ENCODE assay signal across 25 cellular contexts in the genomic region with DNA sequence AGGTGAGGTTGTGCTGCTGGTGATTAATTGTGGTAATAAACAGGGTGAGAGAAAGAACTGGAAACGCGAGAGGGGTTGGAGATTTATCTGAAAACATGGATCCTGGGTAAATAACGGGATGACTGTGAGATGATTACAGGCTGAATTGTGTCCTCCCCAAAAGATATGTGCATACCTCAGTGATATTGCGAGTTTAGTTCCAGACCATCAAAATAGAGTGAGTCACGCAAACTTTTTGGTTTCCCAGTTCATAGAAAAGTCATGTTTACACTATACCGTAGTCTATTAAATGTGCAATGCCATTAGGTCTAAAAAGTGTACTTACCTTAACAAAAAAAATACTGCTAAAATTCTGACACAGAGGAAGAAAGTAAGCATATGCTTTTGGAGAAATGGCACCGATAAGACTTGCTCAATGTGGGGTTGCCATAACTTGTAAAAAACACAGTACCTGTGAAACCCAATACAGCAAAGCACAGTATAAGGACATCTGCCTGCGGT.
A peak's percentile ranks its signal among the peaks of the same experiment; 100 is the strongest.
DNase-seq lines count a peak whose midpoint lies in the region; ATAC-seq and TF ChIP-seq lines count a peak whose summit lies in the region.
"Had no signal": no experiment of that assay in that cellular context is flagged by ENCODE, and none has a peak within 500 bp of the region (broad histone marks: within the 10 kb centered on the region; RNA-seq: fewer than 3 reads in every experiment).

No MANE protein-coding gene starts in this region.

- H3K27me3 Mint-ChIP-seq in GM23338 (ENCODE audit: insufficient read depth, low read depth, poor library complexity) (peaks cover 11% of the 10 kb centered on the region), WTC11 (ENCODE audit: low read depth) (no peaks in the 10 kb centered on the region; the same call in 1 of the 2 replicates), type B pancreatic cell (peaks cover 7% of the 10 kb centered on the region)
- H3K27me3 Mint-ChIP-seq: activated CD4-positive, alpha-beta memory T cell treated with anti-CD3 and anti-CD28 coated beads for 36 hours had no signal

- H3K9me3 ChIP-seq in iPS-15b (ENCODE audit: control insufficient read depth, insufficient read depth, low read length): no peaks in the 10 kb centered on the region
- H3K9me3 ChIP-seq: HAP-1, heart right ventricle had no signal

- H3K36me3 Mint-ChIP-seq in GM23338 (ENCODE audit: low read depth) (no peaks in the 10 kb centered on the region; the same call in 1 of the 3 replicates), WTC11 (no peaks in the 10 kb centered on the region), type B pancreatic cell (no peaks in the 10 kb centered on the region)
- H3K36me3 Mint-ChIP-seq: activated CD4-positive, alpha-beta memory T cell treated with anti-CD3 and anti-CD28 coated beads for 36 hours; immature natural killer cell had no signal

- H3K4me1 Mint-ChIP-seq in GM23338: peaks cover 47% of the 10 kb centered on the region
- H3K4me1 Mint-ChIP-seq in WTC11: peaks cover 56% of the 10 kb centered on the region
- H3K4me1 Mint-ChIP-seq in type B pancreatic cell (ENCODE audit: unreplicated experiment): peaks cover 36% of the 10 kb centered on the region

- in situ Hi-C loops in KBM-7 (cut with MboI; ENCODE audit: low pct_unique_long_range_greater_than_20kb, low sequenced_read_pairs): no loop called here

- ATAC-seq in GM23338 (no peak), WTC11 (no peak)
- ATAC-seq: effector memory CD8-positive, alpha-beta T cell; heart right ventricle had no signal

- H3K4me2 ChIP-seq in GM23338: peak overlapping the region; percentile 56

- H3K27ac ChIP-seq in GM23338 (ENCODE audit: low read depth): peak overlapping the region; percentile 92
- H3K27ac ChIP-seq: heart right ventricle, HL-60 had no signal

- H3K36me3 ChIP-seq in GM23338 (ENCODE audit: insufficient read depth): no peaks in the 10 kb centered on the region
- no peaks in the 10 kb centered on the region for H3K36me3 ChIP-seq in iPS-15b (ENCODE audit: control insufficient read depth, insufficient read depth, low read length)
- H3K36me3 ChIP-seq: HAP-1, heart right ventricle had no signal

- H3K9me2 ChIP-seq in GM23338 (ENCODE audit: insufficient read depth): peaks cover 4% of the 10 kb centered on the region; the same call in 1 of the 2 replicates

- TF ChIP-seq CTCF in GM23338 (conservative IDR thresholded peaks at IDR 0.05; ENCODE audit: low read depth in 2 of 2) (no peak), WTC11 (IDR thresholded peaks at IDR 0.05) (no peak), type B pancreatic cell (conservative IDR thresholded peaks at IDR 0.05) (no peak)

- H4K20me1 ChIP-seq in GM23338 (replicated peaks; ENCODE audit: insufficient read depth): no peaks in the 10 kb centered on the region

- H2AFZ ChIP-seq in GM23338: no peak overlapping the region

- H3K4me3 ChIP-seq in GM23338: no peak overlapping the region
- H3K4me3 ChIP-seq in iPS-15b (ENCODE audit: low read depth, low read length): no peak overlapping the region
- H3K4me3 ChIP-seq: HAP-1, heart right ventricle had no signal

- H3F3A ChIP-seq in GM23338 (replicated peaks; ENCODE audit: low read depth): no peaks in the 10 kb centered on the region

- no peak overlapping the region; the same call in 2 of the 3 replicates for H3K4me3 Mint-ChIP-seq in GM23338
- no peak overlapping the region for H3K4me3 Mint-ChIP-seq in WTC11
- peak overlapping the region; percentile 8 for H3K4me3 Mint-ChIP-seq in type B pancreatic cell
- H3K4me3 Mint-ChIP-seq: activated CD4-positive, alpha-beta memory T cell treated with anti-CD3 and anti-CD28 coated beads for 36 hours; effector memory CD8-positive, alpha-beta T cell had no signal

- CTCF ChIA-PET in WTC11 (lab: Charles Lee): no interaction called here

- H3K9me3 Mint-ChIP-seq in GM23338: peaks cover 12% of the 10 kb centered on the region; the same call in 2 of the 3 replicates
- peaks cover 4% of the 10 kb centered on the region; the same call in 1 of the 2 replicates for H3K9me3 Mint-ChIP-seq in WTC11
- no peaks in the 10 kb centered on the region for H3K9me3 Mint-ChIP-seq in type B pancreatic cell
- H3K9me3 Mint-ChIP-seq: effector memory CD8-positive, alpha-beta T cell; immature natural killer cell had no signal

- H3K4me1 ChIP-seq in GM23338 (ENCODE audit: insufficient read depth): peaks cover 22% of the 10 kb centered on the region
- peaks cover 23% of the 10 kb centered on the region for H3K4me1 ChIP-seq in iPS-15b (ENCODE audit: control insufficient read depth, insufficient read depth, low read length)
- H3K4me1 ChIP-seq: HAP-1, heart right ventricle had no signal

- peak overlapping the region; percentile 93 for H3K27ac Mint-ChIP-seq in GM23338
- peak overlapping the region; percentile 70 for H3K27ac Mint-ChIP-seq in WTC11
- peak overlapping the region; percentile 58 for H3K27ac Mint-ChIP-seq in type B pancreatic cell
- H3K27ac Mint-ChIP-seq: activated CD4-positive, alpha-beta memory T cell treated with anti-CD3 and anti-CD28 coated beads for 36 hours; effector memory CD8-positive, alpha-beta T cell had no signal

- POLR2A ChIA-PET in WTC11 (lab: Charles Lee): no interaction called here

- H3K79me2 ChIP-seq in GM23338 (replicated peaks; ENCODE audit: insufficient read depth): no peaks in the 10 kb centered on the region

- H3K9ac ChIP-seq in iPS-15b (ENCODE audit: low read depth, low read length): peak overlapping the region; percentile 32

- DNase-seq in GM23338 (ENCODE audit: low spot score) (no peak), WTC11 (ENCODE audit: low spot score) (no peak), type B pancreatic cell (ENCODE audit: extremely low spot score, unreplicated experiment) (no peak), NCI-H2029 (lab: John Stamatoyannopoulos, UW) (no peak), KBM-7 (no peak)
- DNase-seq in activated CD4-positive, alpha-beta T cell treated with anti-CD3 and anti-CD28 coated beads for 48 hours: no peak
- DNase-seq: activated CD4-positive, alpha-beta memory T cell treated with anti-CD3 and anti-CD28 coated beads for 36 hours; activated gamma-delta T cell treated with Interleukin-2 at 50 U/mL for 16 hours; activated T-cell treated with anti-CD3 and anti-CD28 coated beads for 4 hours; AML-193; amniotic stem cell; effector memory CD8-positive, alpha-beta T cell; heart right ventricle; immature natural killer cell; KG1; MV-4-11; NCI-H1694 treated with DMSO at 0.1 percent for 48 hours; NCI-H446; occipital lobe; Right ventricle myocardium superior; stimulated activated CD4-positive, alpha-beta T cell treated with anti-CD3 and anti-CD28 coated beads, Interleukin-1b, Interleukin-23, amount 100 ng/mL, for 48 hours; stimulated activated naive CD4-positive, alpha-beta T cell had no signal

- H3K27me3 ChIP-seq in GM23338 (ENCODE audit: insufficient read depth) (no peaks in the 10 kb centered on the region), iPS-15b (ENCODE audit: control insufficient read depth, insufficient read depth, low read length) (no peaks in the 10 kb centered on the region)

TF ChIP-seq in GM23338, 12 proteins besides CTCF, POLR2A, EP300 and RAD21 (continues in another document):
- TF ChIP-seq NANOG (IDR thresholded peaks at IDR 0.05; ENCODE audit: borderline replicate concordance) (no peak), POLR2AphosphoS5 (IDR thresholded peaks at IDR 0.05; ENCODE audit: low read depth) (no peak), EZH2 (IDR thresholded peaks at IDR 0.05; ENCODE audit: low read depth, unreplicated experiment) (no peak)

TF ChIP-seq in WTC11, 78 proteins besides CTCF, POLR2A, EP300 and RAD21:
- TF ChIP-seq PRRX2 (CRISPR knock-in tag; IDR thresholded peaks at IDR 0.05) (no peak), RELA (CRISPR knock-in tag; IDR thresholded peaks at IDR 0.05; ENCODE audit: borderline replicate concordance) (no peak), ZNF219 (CRISPR knock-in tag; IDR thresholded peaks at IDR 0.05; ENCODE audit: borderline replicate concordance) (no peak), GTF2I (CRISPR knock-in tag; conservative IDR thresholded peaks at IDR 0.05) (no peak)
- TF ChIP-seq, protein P1, sequence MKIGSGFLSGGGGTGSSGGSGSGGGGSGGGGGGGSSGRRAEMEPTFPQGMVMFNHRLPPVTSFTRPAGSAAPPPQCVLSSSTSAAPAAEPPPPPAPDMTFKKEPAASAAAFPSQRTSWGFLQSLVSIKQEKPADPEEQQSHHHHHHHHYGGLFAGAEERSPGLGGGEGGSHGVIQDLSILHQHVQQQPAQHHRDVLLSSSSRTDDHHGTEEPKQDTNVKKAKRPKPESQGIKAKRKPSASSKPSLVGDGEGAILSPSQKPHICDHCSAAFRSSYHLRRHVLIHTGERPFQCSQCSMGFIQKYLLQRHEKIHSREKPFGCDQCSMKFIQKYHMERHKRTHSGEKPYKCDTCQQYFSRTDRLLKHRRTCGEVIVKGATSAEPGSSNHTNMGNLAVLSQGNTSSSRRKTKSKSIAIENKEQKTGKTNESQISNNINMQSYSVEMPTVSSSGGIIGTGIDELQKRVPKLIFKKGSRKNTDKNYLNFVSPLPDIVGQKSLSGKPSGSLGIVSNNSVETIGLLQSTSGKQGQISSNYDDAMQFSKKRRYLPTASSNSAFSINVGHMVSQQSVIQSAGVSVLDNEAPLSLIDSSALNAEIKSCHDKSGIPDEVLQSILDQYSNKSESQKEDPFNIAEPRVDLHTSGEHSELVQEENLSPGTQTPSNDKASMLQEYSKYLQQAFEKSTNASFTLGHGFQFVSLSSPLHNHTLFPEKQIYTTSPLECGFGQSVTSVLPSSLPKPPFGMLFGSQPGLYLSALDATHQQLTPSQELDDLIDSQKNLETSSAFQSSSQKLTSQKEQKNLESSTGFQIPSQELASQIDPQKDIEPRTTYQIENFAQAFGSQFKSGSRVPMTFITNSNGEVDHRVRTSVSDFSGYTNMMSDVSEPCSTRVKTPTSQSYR (CRISPR knock-in tag; IDR thresholded peaks at IDR 0.05): no peak
- TF ChIP-seq, protein P2, sequence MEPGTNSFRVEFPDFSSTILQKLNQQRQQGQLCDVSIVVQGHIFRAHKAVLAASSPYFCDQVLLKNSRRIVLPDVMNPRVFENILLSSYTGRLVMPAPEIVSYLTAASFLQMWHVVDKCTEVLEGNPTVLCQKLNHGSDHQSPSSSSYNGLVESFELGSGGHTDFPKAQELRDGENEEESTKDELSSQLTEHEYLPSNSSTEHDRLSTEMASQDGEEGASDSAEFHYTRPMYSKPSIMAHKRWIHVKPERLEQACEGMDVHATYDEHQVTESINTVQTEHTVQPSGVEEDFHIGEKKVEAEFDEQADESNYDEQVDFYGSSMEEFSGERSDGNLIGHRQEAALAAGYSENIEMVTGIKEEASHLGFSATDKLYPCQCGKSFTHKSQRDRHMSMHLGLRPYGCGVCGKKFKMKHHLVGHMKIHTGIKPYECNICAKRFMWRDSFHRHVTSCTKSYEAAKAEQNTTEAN (CRISPR knock-in tag; IDR thresholded peaks at IDR 0.05): no peak
